ENCODE assay signal across 1 cellular context in genomic region chr2:201138401-201138970, GRCh38.
TF ChIP-seq lines count a peak whose summit lies in the region.

No MANE protein-coding gene starts in this region.

TF ChIP-seq in GM12878, 131 proteins besides CTCF, POLR2A, EP300 and RAD21:
- no peak for TF ChIP-seq IRF5 (IDR thresholded peaks at IDR 0.05; ENCODE audit: borderline replicate concordance)
- TF ChIP-seq CBFB (IDR thresholded peaks at IDR 0.05; ENCODE audit: low read depth): no peak
- 0 out of 2 replicates have a peak, but pooled peaks have one; percentile 2 for TF ChIP-seq MLLT1 (IDR thresholded peaks at IDR 0.05)
- 0 out of 2 replicates have a peak, but pooled peaks have one; percentile 51 for TF ChIP-seq POLR2AphosphoS5 (IDR thresholded peaks at IDR 0.05; ENCODE audit: low read length)
- TF ChIP-seq HCFC1 (IDR thresholded peaks at IDR 0.05; ENCODE audit: low read length): no peak
